ENCODE assay signal across 20 cellular contexts in the genomic region with DNA sequence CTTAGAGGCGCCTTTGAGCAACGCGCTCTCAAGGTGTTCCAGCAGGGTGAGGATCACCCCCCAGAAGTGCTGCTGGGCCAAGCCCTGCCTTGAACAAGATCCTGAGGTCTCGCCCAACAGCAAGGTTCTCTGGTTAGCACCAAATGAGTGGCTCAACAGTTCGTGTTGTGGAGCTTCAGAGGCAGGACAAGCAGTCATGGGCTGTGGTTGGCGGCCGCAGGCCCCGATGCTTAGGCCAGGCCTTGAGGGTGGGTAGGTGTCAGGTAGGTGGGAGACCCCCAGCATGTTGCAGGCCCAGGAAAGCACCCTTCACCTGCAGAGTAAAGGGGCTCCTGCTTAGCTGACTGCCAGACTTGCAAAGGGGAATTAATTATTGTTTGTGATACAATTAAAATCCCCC.
"Had no signal": no experiment of that assay in that cellular context is flagged by ENCODE, and none has a peak within 500 bp of the region (broad histone marks: within the 10 kb centered on the region; RNA-seq: fewer than 3 reads in every experiment).

No MANE protein-coding gene starts in this region.

- H3K4me3 Mint-ChIP-seq: activated CD4-positive, alpha-beta memory T cell treated with anti-CD3 and anti-CD28 coated beads for 36 hours; activated naive CD4-positive, alpha-beta T cell treated with anti-CD3 and anti-CD28 coated beads, Interleukin-2, amount 50 U/mL, for 24 hours; activated T-helper 1 cell treated with anti-CD3 and anti-CD28 coated beads, Interleukin-12 subunit alpha, Interleukin-12 subunit beta, Interleukin-2, Interleukin-4 antibody, amounts not matched to agents 30 ng/mL and 10 ng/mL and 1 ng/mL, durations not matched to agents 14 hours and 24 hours and 36 hours; immature natural killer cell; mesothelial cell of epicardium; natural killer cell had no signal

- H3K27ac ChIP-seq: body of pancreas, cardiac muscle cell, right lobe of liver, upper lobe of right lung had no signal

- H3K36me3 ChIP-seq: cardiac muscle cell, right lobe of liver, upper lobe of right lung had no signal

- H3K9me3 Mint-ChIP-seq: activated CD4-positive, alpha-beta memory T cell treated with anti-CD3 and anti-CD28 coated beads for 36 hours; activated naive CD4-positive, alpha-beta T cell treated with anti-CD3 and anti-CD28 coated beads, Interleukin-2, amount 50 U/mL, for 24 hours; activated T-helper 1 cell treated with anti-CD3 and anti-CD28 coated beads, Interleukin-12 subunit alpha, Interleukin-12 subunit beta, Interleukin-2, Interleukin-4 antibody, amounts not matched to agents 30 ng/mL and 10 ng/mL and 1 ng/mL, durations not matched to agents 14 hours and 24 hours and 36 hours; immature natural killer cell; mesothelial cell of epicardium; natural killer cell had no signal

- H3K36me3 Mint-ChIP-seq: mesothelial cell of epicardium, natural killer cell had no signal

- H3K9me3 ChIP-seq: body of pancreas, right lobe of liver, upper lobe of right lung had no signal

- H3K27ac Mint-ChIP-seq: activated CD4-positive, alpha-beta memory T cell treated with anti-CD3 and anti-CD28 coated beads for 36 hours; activated naive CD4-positive, alpha-beta T cell treated with anti-CD3 and anti-CD28 coated beads, Interleukin-2, amount 50 U/mL, for 24 hours; activated T-helper 1 cell treated with anti-CD3 and anti-CD28 coated beads, Interleukin-12 subunit alpha, Interleukin-12 subunit beta, Interleukin-2, Interleukin-4 antibody, amounts not matched to agents 30 ng/mL and 10 ng/mL and 1 ng/mL, durations not matched to agents 14 hours and 24 hours and 36 hours; mesothelial cell of epicardium; natural killer cell had no signal

- H3K27me3 ChIP-seq: body of pancreas, cardiac muscle cell, right lobe of liver, upper lobe of right lung had no signal

- H3K4me1 ChIP-seq: right lobe of liver had no signal

- DNase-seq: activated CD4-positive, alpha-beta memory T cell treated with anti-CD3 and anti-CD28 coated beads for 36 hours; activated CD4-positive, alpha-beta T cell treated with anti-CD3 and anti-CD28 coated beads for 48 hours; activated gamma-delta T cell treated with Interleukin-2 at 50 U/mL for 16 hours; anterior cingulate cortex; body of pancreas; effector CD4-positive, alpha-beta T cell; foreskin melanocyte; immature natural killer cell; natural killer cell; right lobe of liver; stimulated activated CD4-positive, alpha-beta T cell treated with anti-CD3 and anti-CD28 coated beads, Interleukin-2, amount 100 ng/mL, for 24 hours; stimulated activated naive CD4-positive, alpha-beta T cell; upper lobe of right lung had no signal

- H3K27me3 Mint-ChIP-seq: activated CD4-positive, alpha-beta memory T cell treated with anti-CD3 and anti-CD28 coated beads for 36 hours; activated naive CD4-positive, alpha-beta T cell treated with anti-CD3 and anti-CD28 coated beads, Interleukin-2, amount 50 U/mL, for 24 hours had no signal

- ATAC-seq: body of pancreas, left lobe of liver, natural killer cell, right lobe of liver, upper lobe of right lung had no signal

- H3K4me3 ChIP-seq: body of pancreas, cardiac muscle cell, lung, right lobe of liver, skin epidermis, upper lobe of right lung had no signal
